Comparison of ENCODE assay signal across 18 cellular contexts in genomic region chr5:122757268-122757667, GRCh38. TPM values are rescaled to one million over a fixed set of nuclear protein-coding genes. Genes with fewer than 3 reads are reported as not detected.
A peak's percentile ranks its signal among the peaks of the same experiment; 100 is the strongest.
DNase-seq lines count a peak whose midpoint lies in the region; ATAC-seq lines count a peak whose summit lies in the region.
"Had no signal": no experiment of that assay in that cellular context is flagged by ENCODE, and none has a peak within 500 bp of the region (broad histone marks: within the 10 kb centered on the region; RNA-seq: fewer than 3 reads in every experiment).

No MANE protein-coding gene starts in this region.

- intact Hi-C loops in activated CD4-positive, alpha-beta T cell treated with anti-CD3 and anti-CD28 coated beads for 36 hours (cut with DNase I, micrococcal nuclease), result loop anchor here in 1 of 2 experiments (10.0 kb wide), 1 partner anchor 732 kb away; no protein-coding TSS in a partner anchor

- H3K4me1 Mint-ChIP-seq in activated CD4-positive, alpha-beta T cell treated with anti-CD3 and anti-CD28 coated beads for 36 hours, result peaks cover 15% of the 10 kb centered on the region
- peaks cover 23% of the 10 kb centered on the region for H3K4me1 Mint-ChIP-seq in memory B cell

- peak overlapping the region; percentile 16 for H3K27ac Mint-ChIP-seq in activated CD4-positive, alpha-beta T cell treated with anti-CD3 and anti-CD28 coated beads for 36 hours
- H3K27ac Mint-ChIP-seq in memory B cell, result peak overlapping the region; percentile 71
- H3K27ac Mint-ChIP-seq: mesothelial cell of epicardium had no signal

- no peak for ATAC-seq in activated CD4-positive, alpha-beta T cell treated with anti-CD3 and anti-CD28 coated beads for 36 hours
- peak; percentile 52 for ATAC-seq in GM21367 (IDR thresholded peaks at IDR 0.05; ENCODE audit: unreplicated experiment)
- ATAC-seq in HG03066 (IDR thresholded peaks at IDR 0.05; ENCODE audit: low read depth, unreplicated experiment), result peak; percentile 65
- ATAC-seq in memory B cell (ENCODE audit: low read depth), result no peak

- H3K9me3 Mint-ChIP-seq in activated CD4-positive, alpha-beta T cell treated with anti-CD3 and anti-CD28 coated beads for 36 hours (ENCODE audit: low read depth), result no peaks in the 10 kb centered on the region
- no peaks in the 10 kb centered on the region for H3K9me3 Mint-ChIP-seq in memory B cell

- H3K4me3 Mint-ChIP-seq in activated CD4-positive, alpha-beta T cell treated with anti-CD3 and anti-CD28 coated beads for 36 hours, result no peak overlapping the region
- peak overlapping the region; percentile 29 for H3K4me3 Mint-ChIP-seq in memory B cell
- H3K4me3 Mint-ChIP-seq: mesothelial cell of epicardium had no signal

- POLR2A ChIA-PET in activated CD4-positive, alpha-beta T cell treated with anti-CD3 and anti-CD28 coated beads for 36 hours (lab: Charles Lee), result no interaction called here

- no peaks in the 10 kb centered on the region for H3K36me3 Mint-ChIP-seq in activated CD4-positive, alpha-beta T cell treated with anti-CD3 and anti-CD28 coated beads for 36 hours (ENCODE audit: low read depth)
- H3K36me3 Mint-ChIP-seq in memory B cell, result peaks cover 2% of the 10 kb centered on the region

- DNase-seq in activated CD4-positive, alpha-beta T cell treated with anti-CD3 and anti-CD28 coated beads for 36 hours, result no peak
- DNase-seq in activated CD4-positive, alpha-beta T cell treated with anti-CD3 and anti-CD28 coated beads for 48 hours, result no peak
- DNase-seq in memory B cell (ENCODE audit: low spot score in 2 of 2), result no peak
- no peak for DNase-seq in nucleus accumbens (lab: John Stamatoyannopoulos, UW)
- DNase-seq in stimulated activated CD4-positive, alpha-beta T cell treated with anti-CD3 and anti-CD28 coated beads, Interleukin-2, amount 100 ng/mL, for 48 hours, result no peak
- DNase-seq in NCI-H1436 treated with DMSO at 0.1 percent for 48 hours (lab: John Stamatoyannopoulos, UW), result no peak
- DNase-seq: 8988T; activated CD8-positive, alpha-beta memory T cell treated with anti-CD3 and anti-CD28 coated beads, Interleukin-2, amount 50 U/mL, for 48 hours; adrenal gland; MV-4-11; NCI-H446 treated with DMSO at 0.1 percent for 48 hours; Peyer's patch; posterior cingulate gyrus; stimulated activated CD4-positive, alpha-beta T cell treated with anti-CD3 and anti-CD28 coated beads, Interleukin-15, amount 100 ng/mL, for 24 hours; T-helper 9 cell had no signal

- CTCF ChIA-PET in activated CD4-positive, alpha-beta T cell treated with anti-CD3 and anti-CD28 coated beads for 36 hours (lab: Charles Lee), result no interaction called here

- peaks cover 5% of the 10 kb centered on the region for H3K27me3 Mint-ChIP-seq in activated CD4-positive, alpha-beta T cell treated with anti-CD3 and anti-CD28 coated beads for 36 hours
- peaks cover 2% of the 10 kb centered on the region for H3K27me3 Mint-ChIP-seq in memory B cell

RNA-seq across cellular contexts. Expression of gene SNX2, which starts 17.6 kb away (rescaled TPM):
- 10 to 100 TPM; 50.2 to 56.0 TPM for total RNA-seq in activated CD4-positive, alpha-beta T cell treated with anti-CD3 and anti-CD28 coated beads for 36 hours

Comparison
In these comparisons a context has a peak if more than half of its experiments do, and no peak if none do; other contexts are left out.
1. ATAC-seq: peak in GM21367 (single experiment) and HG03066 (single experiment); none in activated CD4-positive, alpha-beta T cell treated with anti-CD3 and anti-CD28 coated beads for 36 hours (single experiment) and memory B cell (single experiment).